Comparison of ENCODE assay signal across 8 cellular contexts in the genomic region with DNA sequence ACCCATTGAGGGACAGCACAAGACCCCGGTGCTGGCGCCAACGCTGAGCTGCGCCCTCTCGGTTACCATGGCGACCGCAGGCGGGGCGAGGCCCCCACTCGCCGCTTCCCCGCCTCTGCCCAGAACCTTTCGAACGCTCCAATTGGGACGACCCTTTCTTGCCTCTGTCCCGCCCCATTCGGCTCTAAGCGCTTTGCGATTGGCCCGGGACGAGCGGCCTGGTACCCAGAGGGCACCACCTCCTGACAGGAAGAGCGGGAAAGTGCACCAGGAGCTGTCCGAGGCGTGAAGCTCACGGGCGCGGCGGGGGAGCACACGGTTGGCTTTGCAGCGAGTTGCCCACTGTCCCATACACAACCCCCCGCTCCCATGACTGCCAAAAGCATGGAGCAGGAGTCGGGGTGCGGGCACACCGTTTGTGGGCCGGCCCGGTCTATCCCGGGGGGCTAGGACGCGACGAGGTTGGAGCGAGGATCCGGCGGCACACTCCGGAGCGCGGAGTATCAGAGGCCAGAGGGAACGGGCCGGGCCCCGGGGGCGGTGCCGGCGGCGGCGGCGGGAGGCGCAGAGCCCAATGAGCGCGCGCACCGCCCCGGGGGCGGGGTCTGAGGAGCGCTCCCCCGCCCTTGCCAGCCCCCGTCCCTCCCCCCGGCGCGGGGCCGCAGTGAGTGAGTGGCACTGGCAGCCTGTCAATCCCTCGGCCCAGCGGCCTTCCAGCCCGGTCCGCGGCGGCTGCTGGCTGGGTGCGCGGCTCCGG. TPM values are rescaled to one million over a fixed set of nuclear protein-coding genes. Genes with fewer than 3 reads are reported as not detected.
DNase-seq lines count a peak whose midpoint lies in the region; TF ChIP-seq lines count a peak whose summit lies in the region.

No MANE protein-coding gene starts in this region.

- DNase-seq in H9: peak; percentile 99
- DNase-seq in MG63: peak; percentile 97
- DNase-seq in SHP77 (lab: John Stamatoyannopoulos, UW): peak; percentile 97 to 98
- peak; percentile 91 for DNase-seq in activated gamma-delta T cell treated with Interleukin-2 at 50 U/mL for 16 hours
- DNase-seq in foreskin fibroblast: peak; percentile 93 to 97
- peak; percentile 88 for DNase-seq in neural crest cell (ENCODE audit: low read depth, low spot score)
- DNase-seq in stomach: peak; percentile 96

- H4K5ac ChIP-seq in H9 (ENCODE audit: insufficient read length, low read depth, low read length): no peak overlapping the region

- H3K4me3 ChIP-seq in MG63 (peak overlapping the region; percentile 50), foreskin fibroblast (ENCODE audit: low read depth in 1 of 2, low read length in 2 of 2) (peak overlapping the region; percentile 54 to 69), stomach (peak overlapping the region; percentile 65 to 88 (median 71))

- H3K79me2 ChIP-seq in H9 (ENCODE audit: insufficient read depth, low read length): no peaks in the 10 kb centered on the region

- H3K36me3 ChIP-seq in ES-I3 (ENCODE audit: insufficient read depth, low read length): no peaks in the 10 kb centered on the region
- H3K36me3 ChIP-seq in MG63: no peaks in the 10 kb centered on the region
- H3K36me3 ChIP-seq in stomach: no peaks in the 10 kb centered on the region

- peaks cover 16% of the 10 kb centered on the region for H3K23me2 ChIP-seq in H9 (ENCODE audit: insufficient read length, low read depth, low read length, poor library complexity, severe bottlenecking)

- no peak for TF ChIP-seq EP300 in stomach (IDR thresholded peaks at IDR 0.05)

- H3K79me1 ChIP-seq in H9 (ENCODE audit: insufficient read depth, low read depth, low read length, poor library complexity, severe bottlenecking): no peaks in the 10 kb centered on the region

- H3K4me1 ChIP-seq in ES-I3 (ENCODE audit: insufficient read depth, low read length) (0 out of 2 replicates have a peak, but pooled peaks cover 5% of the 10 kb centered on the region), H9 (ENCODE audit: insufficient read depth, low read length) (peaks cover 4% of the 10 kb centered on the region; the same call in 1 of the 2 replicates), stomach (peaks cover 10 to 40% (median 34%) of the 10 kb centered on the region in 4 donors)

- H3K27ac Mint-ChIP-seq in H9 (peak overlapping the region; percentile 95 to 97 (median 96)), neural crest cell (ENCODE audit: unreplicated experiment) (peak overlapping the region; percentile 99)

- H3K27ac ChIP-seq in H9 (ENCODE audit: insufficient read length, low read depth, low read length): no peak overlapping the region
- H3K27ac ChIP-seq in stomach: peak overlapping the region; percentile 78 to 97 (median 93)

- intact Hi-C loops in stomach (cut with DNase I; ENCODE audit: low total_unique reads): no loop called here

- H2BK15ac ChIP-seq in H9 (ENCODE audit: low read depth, low read length): no peak overlapping the region

- H2AFZ ChIP-seq in H9 (ENCODE audit: low read length): no peak overlapping the region

- no peak overlapping the region for H4K8ac ChIP-seq in H9 (replicated peaks; ENCODE audit: insufficient read length, low read depth, low read length)

- WGBS in H9 (ENCODE audit: extremely low coverage, insufficient read length, low lambda C conversion rate): no CpG with 5 or more reads among the region's 79 CpGs
- 0 to 1% (median 0%) methylated on average over 14 to 79 of the region's 79 CpGs for WGBS in stomach, 5 donors

- H3K23ac ChIP-seq in H9 (ENCODE audit: insufficient read length, low read depth, low read length): no peak overlapping the region

- peak overlapping the region; percentile 80 for H3K18ac ChIP-seq in H9 (ENCODE audit: insufficient read length, low read depth, low read length)

- no peak overlapping the region for H2BK20ac ChIP-seq in H9 (ENCODE audit: low read depth, low read length, poor library complexity, severe bottlenecking)

- H3K27me3 ChIP-seq in H9 (ENCODE audit: insufficient read depth, low read length) (0 out of 2 replicates have a peak, but pooled peaks cover 1% of the 10 kb centered on the region), MG63 (no peaks in the 10 kb centered on the region), stomach (no peaks in the 10 kb centered on the region)

- H4K91ac ChIP-seq in H9 (ENCODE audit: insufficient read length, low read depth, low read length): no peak overlapping the region

- H3K27me3 Mint-ChIP-seq in H9 (ENCODE audit: low read depth): peaks cover 15% of the 10 kb centered on the region
- H3K27me3 Mint-ChIP-seq in neural crest cell (ENCODE audit: low read depth): peaks cover 4% of the 10 kb centered on the region

- H2AK5ac ChIP-seq in H9 (ENCODE audit: insufficient read length, low read length): no peak overlapping the region

- no peak overlapping the region for H3T11ph ChIP-seq in H9 (ENCODE audit: low read length)

- H2BK12ac ChIP-seq in H9 (ENCODE audit: insufficient read length, low read depth, low read length): no peak overlapping the region

- H3K9me3 Mint-ChIP-seq in H9 (no peaks in the 10 kb centered on the region; a peak in 1 of 5 replicates), neural crest cell (no peaks in the 10 kb centered on the region)

- TF ChIP-seq CTCF in H9 (conservative IDR thresholded peaks at IDR 0.05): no peak
- TF ChIP-seq CTCF in foreskin fibroblast (IDR thresholded peaks at IDR 0.05; ENCODE audit: low read depth, low read length): no peak
- no peak for TF ChIP-seq CTCF in neural crest cell (conservative IDR thresholded peaks at IDR 0.05)
- TF ChIP-seq CTCF in stomach (IDR thresholded peaks at IDR 0.05): no peak

- H3K56ac ChIP-seq in H9 (ENCODE audit: insufficient read length, low read depth, low read length): no peak overlapping the region

- H3K4me2 ChIP-seq in H9 (ENCODE audit: insufficient read depth, insufficient read length, low read length): peak overlapping the region; percentile 59

- H3K9me3 ChIP-seq in ES-I3 (ENCODE audit: control insufficient read depth, insufficient read depth, low read length): no peaks in the 10 kb centered on the region
- H3K9me3 ChIP-seq in H9 (ENCODE audit: control insufficient read depth, low read depth, low read length): no peaks in the 10 kb centered on the region
- no peaks in the 10 kb centered on the region for H3K9me3 ChIP-seq in MG63
- H3K9me3 ChIP-seq in stomach: no peaks in the 10 kb centered on the region

- no peak overlapping the region for H2BK5ac ChIP-seq in H9 (ENCODE audit: insufficient read length, low read length)

- TF ChIP-seq POLR2A in stomach (IDR thresholded peaks at IDR 0.05): no peak

- H3K36me3 Mint-ChIP-seq in H9 (ENCODE audit: insufficient read depth in 1 of 3, low read depth in 3 of 3): peaks cover 7 to 11% (median 9%) of the 10 kb centered on the region in 3 experiments; a peak in 6 of 7 replicates
- H3K36me3 Mint-ChIP-seq in neural crest cell (ENCODE audit: low read depth): peaks cover 2% of the 10 kb centered on the region

- H3K14ac ChIP-seq in H9 (ENCODE audit: insufficient read depth, low read length): peak overlapping the region; percentile 70

- H3K4me1 Mint-ChIP-seq in H9 (peaks cover 30 to 38% of the 10 kb centered on the region in 2 experiments), neural crest cell (peaks cover 35% of the 10 kb centered on the region)

- H3K4ac ChIP-seq in H9 (ENCODE audit: low read depth, low read length): no peak overlapping the region

- H3K9ac ChIP-seq in ES-I3 (ENCODE audit: low read depth, low read length) (peak overlapping the region; percentile 56; the same call in 1 of the 2 replicates), H9 (ENCODE audit: extremely low read depth, insufficient read length, low read length) (no peak overlapping the region)

- no peak overlapping the region for H2BK120ac ChIP-seq in H9 (ENCODE audit: low read depth, low read length, poor library complexity, severe bottlenecking)

- no peaks in the 10 kb centered on the region for H4K20me1 ChIP-seq in H9 (ENCODE audit: control insufficient read depth, insufficient read depth, insufficient read length)

- H3K4me3 Mint-ChIP-seq in H9 (peak overlapping the region; percentile 73 to 86), neural crest cell (peak overlapping the region; percentile 95)

RNA-seq across cellular contexts. Expression of a gene that starts 1.0 kb away (rescaled TPM):
- total RNA-seq in H9 (2021) (44.6 and 46.0 TPM in 2 replicates), neural crest cell (69.0 and 71.6 TPM in 2 replicates), stomach (10 to 100 TPM; 12.7 to 59.1 (median 25.5) TPM)
- 12.4 and 18.7 TPM in 2 replicates for total RNA-seq in MG63 (2014; rRNA removed; shearing (Covaris generic); ENCODE audit: low replicate concordance)
- 10 to 100 TPM in 2 of 3 donors, 1 to 10 TPM in 1; 9.3 to 15.4 (median 14.6) TPM for polyA plus RNA-seq in stomach

RNA-seq across cellular contexts. Expression of a gene that starts 39.2 kb away (rescaled TPM):
- 86.4 and 97.0 TPM in 2 replicates for total RNA-seq in H9 (2021)
- total RNA-seq in MG63 (2014; rRNA removed; shearing (Covaris generic); ENCODE audit: low replicate concordance): 82.7 and 91.7 TPM in 2 replicates
- total RNA-seq in neural crest cell: 63.4 and 74.3 TPM in 2 replicates
- 100 to 1,000 TPM in 3 of 5 donors, 10 to 100 TPM in 2; 32.7 to 212 (median 114) TPM for total RNA-seq in stomach
- polyA plus RNA-seq in stomach: 10 to 100 TPM; 52.8 to 92.7 (median 63.0) TPM
